Comparison of ENCODE assay signal across 1 cellular context in genomic region chr16:9153502-9153864, GRCh38.
TF ChIP-seq lines count a peak whose summit lies in the region.

No MANE protein-coding gene starts in this region.

TF ChIP-seq in HepG2, 621 proteins besides CTCF, POLR2A, EP300 and RAD21 (continued from another document and continues in another):
- TF ChIP-seq NR2F1 (CRISPR knock-in tag; IDR thresholded peaks at IDR 0.05): no peak
- 0 out of 2 replicates have a peak, but pooled peaks have one; percentile 22 for TF ChIP-seq IKZF1 (IDR thresholded peaks at IDR 0.05)
- TF ChIP-seq MLX (CRISPR knock-in tag; IDR thresholded peaks at IDR 0.05): no peak
- no peak for TF ChIP-seq ELF1 (CRISPR knock-in tag; IDR thresholded peaks at IDR 0.05)
- peak; percentile 86 for TF ChIP-seq ZNF646 (CRISPR knock-in tag; IDR thresholded peaks at IDR 0.05)
- TF ChIP-seq, protein P1, sequence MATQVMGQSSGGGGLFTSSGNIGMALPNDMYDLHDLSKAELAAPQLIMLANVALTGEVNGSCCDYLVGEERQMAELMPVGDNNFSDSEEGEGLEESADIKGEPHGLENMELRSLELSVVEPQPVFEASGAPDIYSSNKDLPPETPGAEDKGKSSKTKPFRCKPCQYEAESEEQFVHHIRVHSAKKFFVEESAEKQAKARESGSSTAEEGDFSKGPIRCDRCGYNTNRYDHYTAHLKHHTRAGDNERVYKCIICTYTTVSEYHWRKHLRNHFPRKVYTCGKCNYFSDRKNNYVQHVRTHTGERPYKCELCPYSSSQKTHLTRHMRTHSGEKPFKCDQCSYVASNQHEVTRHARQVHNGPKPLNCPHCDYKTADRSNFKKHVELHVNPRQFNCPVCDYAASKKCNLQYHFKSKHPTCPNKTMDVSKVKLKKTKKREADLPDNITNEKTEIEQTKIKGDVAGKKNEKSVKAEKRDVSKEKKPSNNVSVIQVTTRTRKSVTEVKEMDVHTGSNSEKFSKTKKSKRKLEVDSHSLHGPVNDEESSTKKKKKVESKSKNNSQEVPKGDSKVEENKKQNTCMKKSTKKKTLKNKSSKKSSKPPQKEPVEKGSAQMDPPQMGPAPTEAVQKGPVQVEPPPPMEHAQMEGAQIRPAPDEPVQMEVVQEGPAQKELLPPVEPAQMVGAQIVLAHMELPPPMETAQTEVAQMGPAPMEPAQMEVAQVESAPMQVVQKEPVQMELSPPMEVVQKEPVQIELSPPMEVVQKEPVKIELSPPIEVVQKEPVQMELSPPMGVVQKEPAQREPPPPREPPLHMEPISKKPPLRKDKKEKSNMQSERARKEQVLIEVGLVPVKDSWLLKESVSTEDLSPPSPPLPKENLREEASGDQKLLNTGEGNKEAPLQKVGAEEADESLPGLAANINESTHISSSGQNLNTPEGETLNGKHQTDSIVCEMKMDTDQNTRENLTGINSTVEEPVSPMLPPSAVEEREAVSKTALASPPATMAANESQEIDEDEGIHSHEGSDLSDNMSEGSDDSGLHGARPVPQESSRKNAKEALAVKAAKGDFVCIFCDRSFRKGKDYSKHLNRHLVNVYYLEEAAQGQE (IDR thresholded peaks at IDR 0.05; ENCODE audit: borderline replicate concordance in 1 of 2, low read depth in 1 of 2, low read length in 2 of 2): no peak
- TF ChIP-seq ZNF850 (CRISPR knock-in tag; conservative IDR thresholded peaks at IDR 0.05): no peak
- no peak for TF ChIP-seq CHCHD3 (CRISPR knock-in tag; IDR thresholded peaks at IDR 0.05)
- TF ChIP-seq, protein P2, sequence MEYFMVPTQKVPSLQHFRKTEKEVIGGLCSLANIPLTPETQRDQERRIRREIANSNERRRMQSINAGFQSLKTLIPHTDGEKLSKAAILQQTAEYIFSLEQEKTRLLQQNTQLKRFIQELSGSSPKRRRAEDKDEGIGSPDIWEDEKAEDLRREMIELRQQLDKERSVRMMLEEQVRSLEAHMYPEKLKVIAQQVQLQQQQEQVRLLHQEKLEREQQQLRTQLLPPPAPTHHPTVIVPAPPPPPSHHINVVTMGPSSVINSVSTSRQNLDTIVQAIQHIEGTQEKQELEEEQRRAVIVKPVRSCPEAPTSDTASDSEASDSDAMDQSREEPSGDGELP (IDR thresholded peaks at IDR 0.05; ENCODE audit: borderline replicate concordance, low read depth): no peak
- no peak for TF ChIP-seq ZFP36 (IDR thresholded peaks at IDR 0.05; ENCODE audit: borderline replicate concordance, low read depth, low read length, partially characterized antibody)
- TF ChIP-seq, protein P3, sequence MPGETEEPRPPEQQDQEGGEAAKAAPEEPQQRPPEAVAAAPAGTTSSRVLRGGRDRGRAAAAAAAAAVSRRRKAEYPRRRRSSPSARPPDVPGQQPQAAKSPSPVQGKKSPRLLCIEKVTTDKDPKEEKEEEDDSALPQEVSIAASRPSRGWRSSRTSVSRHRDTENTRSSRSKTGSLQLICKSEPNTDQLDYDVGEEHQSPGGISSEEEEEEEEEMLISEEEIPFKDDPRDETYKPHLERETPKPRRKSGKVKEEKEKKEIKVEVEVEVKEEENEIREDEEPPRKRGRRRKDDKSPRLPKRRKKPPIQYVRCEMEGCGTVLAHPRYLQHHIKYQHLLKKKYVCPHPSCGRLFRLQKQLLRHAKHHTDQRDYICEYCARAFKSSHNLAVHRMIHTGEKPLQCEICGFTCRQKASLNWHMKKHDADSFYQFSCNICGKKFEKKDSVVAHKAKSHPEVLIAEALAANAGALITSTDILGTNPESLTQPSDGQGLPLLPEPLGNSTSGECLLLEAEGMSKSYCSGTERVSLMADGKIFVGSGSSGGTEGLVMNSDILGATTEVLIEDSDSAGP (CRISPR knock-in tag; IDR thresholded peaks at IDR 0.05; ENCODE audit: borderline replicate concordance): no peak
- TF ChIP-seq ZNF598 (CRISPR knock-in tag; IDR thresholded peaks at IDR 0.05; ENCODE audit: borderline replicate concordance): no peak
- TF ChIP-seq MATR3 (CRISPR knock-in tag; IDR thresholded peaks at IDR 0.05): no peak
- no peak for TF ChIP-seq ZBTB42 (CRISPR knock-in tag; IDR thresholded peaks at IDR 0.05)
- no peak for TF ChIP-seq MYC (CRISPR knock-in tag; IDR thresholded peaks at IDR 0.05; ENCODE audit: borderline replicate concordance)
- TF ChIP-seq PHB2 (IDR thresholded peaks at IDR 0.05; ENCODE audit: partially characterized antibody): no peak
- no peak for TF ChIP-seq ZSCAN25 (CRISPR knock-in tag; IDR thresholded peaks at IDR 0.05)
- no peak for TF ChIP-seq NFKBIZ (CRISPR knock-in tag; IDR thresholded peaks at IDR 0.05)
- TF ChIP-seq NBN (conservative IDR thresholded peaks at IDR 0.05): no peak
- no peak for TF ChIP-seq ZNF772 (CRISPR knock-in tag; IDR thresholded peaks at IDR 0.05)
- no peak for TF ChIP-seq MXI1 (IDR thresholded peaks at IDR 0.05; ENCODE audit: borderline replicate concordance, low read depth, low read length)
- TF ChIP-seq SOX6 (IDR thresholded peaks at IDR 0.05): peak; percentile 0; the same call in 1 of the 2 replicates
- no peak for TF ChIP-seq SOX6 (CRISPR knock-in tag; IDR thresholded peaks at IDR 0.05)
- no peak for TF ChIP-seq ZNF512 (CRISPR knock-in tag; IDR thresholded peaks at IDR 0.05)
- TF ChIP-seq ZFP90 (CRISPR knock-in tag; IDR thresholded peaks at IDR 0.05; ENCODE audit: borderline replicate concordance): no peak
- TF ChIP-seq ZNF792 (CRISPR knock-in tag; IDR thresholded peaks at IDR 0.05): no peak
- TF ChIP-seq ZNF30 (CRISPR knock-in tag; IDR thresholded peaks at IDR 0.05): no peak
- no peak for TF ChIP-seq CSRNP2 (CRISPR knock-in tag; conservative IDR thresholded peaks at IDR 0.05; ENCODE audit: low read depth)
- no peak for TF ChIP-seq NFE2 (CRISPR knock-in tag; IDR thresholded peaks at IDR 0.05)
- TF ChIP-seq, protein P4, sequence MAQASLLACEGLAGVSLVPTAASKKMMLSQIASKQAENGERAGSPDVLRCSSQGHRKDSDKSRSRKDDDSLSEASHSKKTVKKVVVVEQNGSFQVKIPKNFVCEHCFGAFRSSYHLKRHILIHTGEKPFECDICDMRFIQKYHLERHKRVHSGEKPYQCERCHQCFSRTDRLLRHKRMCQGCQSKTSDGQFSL (CRISPR knock-in tag; IDR thresholded peaks at IDR 0.05): no peak
- 0 out of 2 replicates have a peak, but pooled peaks have one; percentile 8 for TF ChIP-seq ATM (IDR thresholded peaks at IDR 0.05; ENCODE audit: borderline replicate concordance)
- TF ChIP-seq MEF2D (CRISPR knock-in tag; IDR thresholded peaks at IDR 0.05): no peak
- TF ChIP-seq ZBTB14 (CRISPR knock-in tag; IDR thresholded peaks at IDR 0.05): no peak
- TF ChIP-seq, protein P5, sequence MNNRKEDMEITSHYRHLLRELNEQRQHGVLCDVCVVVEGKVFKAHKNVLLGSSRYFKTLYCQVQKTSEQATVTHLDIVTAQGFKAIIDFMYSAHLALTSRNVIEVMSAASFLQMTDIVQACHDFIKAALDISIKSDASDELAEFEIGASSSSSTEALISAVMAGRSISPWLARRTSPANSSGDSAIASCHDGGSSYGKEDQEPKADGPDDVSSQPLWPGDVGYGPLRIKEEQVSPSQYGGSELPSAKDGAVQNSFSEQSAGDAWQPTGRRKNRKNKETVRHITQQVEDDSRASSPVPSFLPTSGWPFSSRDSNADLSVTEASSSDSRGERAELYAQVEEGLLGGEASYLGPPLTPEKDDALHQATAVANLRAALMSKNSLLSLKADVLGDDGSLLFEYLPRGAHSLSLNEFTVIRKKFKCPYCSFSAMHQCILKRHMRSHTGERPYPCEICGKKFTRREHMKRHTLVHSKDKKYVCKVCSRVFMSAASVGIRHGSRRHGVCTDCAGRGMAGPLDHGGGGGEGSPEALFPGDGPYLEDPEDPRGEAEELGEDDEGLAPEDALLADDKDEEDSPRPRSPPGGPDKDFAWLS (CRISPR knock-in tag; IDR thresholded peaks at IDR 0.05; ENCODE audit: borderline replicate concordance): 0 out of 2 replicates have a peak, but pooled peaks have one; percentile 48
- no peak for TF ChIP-seq ZNF614 (CRISPR knock-in tag; IDR thresholded peaks at IDR 0.05; ENCODE audit: borderline replicate concordance)
- no peak for TF ChIP-seq ZNF329 (CRISPR knock-in tag; IDR thresholded peaks at IDR 0.05; ENCODE audit: low read depth)
- no peak for TF ChIP-seq SMC3 (IDR thresholded peaks at IDR 0.05; ENCODE audit: low read length)
- TF ChIP-seq HOXA5 (CRISPR knock-in tag; IDR thresholded peaks at IDR 0.05): no peak
- no peak for TF ChIP-seq RFX3 (CRISPR knock-in tag; IDR thresholded peaks at IDR 0.05)
- TF ChIP-seq ISL2 (CRISPR knock-in tag; IDR thresholded peaks at IDR 0.05): no peak
- TF ChIP-seq RXRA (CRISPR knock-in tag; IDR thresholded peaks at IDR 0.05): no peak
- no peak for TF ChIP-seq KDM5B (CRISPR knock-in tag; IDR thresholded peaks at IDR 0.05; ENCODE audit: borderline replicate concordance)
- no peak for TF ChIP-seq RFX5 (IDR thresholded peaks at IDR 0.05; ENCODE audit: low read depth, low read length)
- no peak for TF ChIP-seq ZNF263 (CRISPR knock-in tag; IDR thresholded peaks at IDR 0.05)
- no peak for TF ChIP-seq ZNF816 (CRISPR knock-in tag; IDR thresholded peaks at IDR 0.05; ENCODE audit: borderline replicate concordance)
- no peak for TF ChIP-seq TP53 (CRISPR knock-in tag; conservative IDR thresholded peaks at IDR 0.05)
- no peak for TF ChIP-seq RARA (CRISPR knock-in tag; IDR thresholded peaks at IDR 0.05)
